Comparison of ENCODE assay signal across 17 cellular contexts in genomic region chr12:131574397-131574775, GRCh38.
A peak's percentile ranks its signal among the peaks of the same experiment; 100 is the strongest.
DNase-seq lines count a peak whose midpoint lies in the region; ATAC-seq and TF ChIP-seq lines count a peak whose summit lies in the region.
"Had no signal": no experiment of that assay in that cellular context is flagged by ENCODE, and none has a peak within 500 bp of the region (broad histone marks: within the 10 kb centered on the region; RNA-seq: fewer than 3 reads in every experiment).

No MANE protein-coding gene starts in this region.

- intact Hi-C loops in spleen (cut with DNase I; ENCODE audit: low total_unique reads), result no loop called here

- no peaks in the 10 kb centered on the region for H3K9me3 ChIP-seq in SK-N-SH
- H3K9me3 ChIP-seq in osteoblast (ENCODE audit: low read depth, low read length), result no peaks in the 10 kb centered on the region
- H3K9me3 ChIP-seq in spleen, result no peaks in the 10 kb centered on the region

- DNase-seq in SK-N-SH (peak; percentile 67), islet precursor cell (peak; percentile 55), osteoblast (ENCODE audit: insufficient read length, low spot score, missing footprints) (peak; percentile 15), spleen (no peak), SIG-M5 (lab: John Stamatoyannopoulos, UW) (no peak)
- DNase-seq: CD8-positive, alpha-beta T cell; COR-L47; DMS153; DMS79 treated with DMSO at 0.1 percent for 48 hours; EL; GOT3; HCEC 1CT; HFFc6 had no signal

- 19% methylated on average over 9 of the region's 10 CpGs for WGBS in SK-N-SH (ENCODE audit: low lambda C conversion rate)
- WGBS in spleen, 5 donors, result 53 to 68% (median 61%) methylated on average over 8 to 10 of the region's 10 CpGs

- H3K4me2 ChIP-seq in SK-N-SH, result no peak overlapping the region
- no peak overlapping the region for H3K4me2 ChIP-seq in osteoblast (ENCODE audit: insufficient read depth, low read length)

- H3K79me2 ChIP-seq in SK-N-SH (ENCODE audit: insufficient read depth) (no peaks in the 10 kb centered on the region), osteoblast (ENCODE audit: insufficient read depth, low read length) (no peaks in the 10 kb centered on the region)

- POLR2A ChIA-PET in SK-N-SH (lab: Yijun Ruan, JAX), result no interaction called here

- ATAC-seq in SK-N-SH treated with all-trans-retinoic acid at 6 μM for 48 hours (no peak), HG03378 (IDR thresholded peaks at IDR 0.05; ENCODE audit: unreplicated experiment) (no peak), GM18505 (IDR thresholded peaks at IDR 0.05; ENCODE audit: unreplicated experiment) (no peak)
- ATAC-seq: CD8-positive, alpha-beta T cell had no signal

- TF ChIP-seq CTCF in SK-N-SH (IDR thresholded peaks at IDR 0.05) (no peak), osteoblast (IDR thresholded peaks at IDR 0.05; ENCODE audit: extremely low read depth, low read depth, low read length) (no peak), spleen (IDR thresholded peaks at IDR 0.05 in 8 of 11, conservative IDR thresholded peaks at IDR 0.05 in 3 of 11) (no peak)

- no peak overlapping the region for H3K27ac ChIP-seq in SK-N-SH (ENCODE audit: low read depth in 2 of 2, low read length in 1 of 2)
- no peak overlapping the region for H3K27ac ChIP-seq in osteoblast (ENCODE audit: low read depth, low read length)
- H3K27ac ChIP-seq in spleen, result no peak overlapping the region
- H3K27ac ChIP-seq: 22Rv1 had no signal

- no peak for TF ChIP-seq EP300 in SK-N-SH (IDR thresholded peaks at IDR 0.05; ENCODE audit: borderline replicate concordance in 1 of 2, low read depth in 1 of 2, low read length in 1 of 2)

- no peaks in the 10 kb centered on the region for H3F3A ChIP-seq in SK-N-SH (replicated peaks; ENCODE audit: insufficient read depth)

- H3K4me1 ChIP-seq in SK-N-SH (ENCODE audit: control insufficient read depth in 1 of 2, insufficient read depth in 2 of 2, low read depth in 1 of 2, low read length in 1 of 2) (peaks cover 0 to 37% of the 10 kb centered on the region in 2 experiments; a peak in 1 of 4 replicates), osteoblast (ENCODE audit: insufficient read depth, low read length) (no peaks in the 10 kb centered on the region), spleen (no peaks in the 10 kb centered on the region)

- H3K9me2 ChIP-seq in SK-N-SH, result no peaks in the 10 kb centered on the region

- H3K4me3 ChIP-seq in SK-N-SH (ENCODE audit: low read depth in 2 of 2, low read length in 1 of 2), result no peak overlapping the region
- H3K4me3 ChIP-seq in osteoblast (ENCODE audit: insufficient read depth, low read length), result no peak overlapping the region
- H3K4me3 ChIP-seq in spleen, result no peak overlapping the region

- no peak for TF ChIP-seq RAD21 in SK-N-SH (IDR thresholded peaks at IDR 0.05; ENCODE audit: low read length)

- H2AFZ ChIP-seq in SK-N-SH (ENCODE audit: low read depth) (no peak overlapping the region), osteoblast (ENCODE audit: low read length) (no peak overlapping the region)

- H3K36me3 ChIP-seq in SK-N-SH (replicated peaks in 1 of 2; ENCODE audit: control insufficient read depth in 1 of 2, insufficient read depth in 2 of 2, low read length in 1 of 2), result no peaks in the 10 kb centered on the region
- no peaks in the 10 kb centered on the region for H3K36me3 ChIP-seq in osteoblast (ENCODE audit: insufficient read depth, low read length)
- H3K36me3 ChIP-seq in spleen, result no peaks in the 10 kb centered on the region

- H3K9ac ChIP-seq in SK-N-SH, result no peak overlapping the region

- CTCF ChIA-PET in SK-N-SH (lab: Yijun Ruan, JAX), result interaction anchor here (0.9 to 1.1 kb wide), 2 partner anchors 13 to 443 kb away, joined by 3 to 4 read pairs; no protein-coding TSS in a partner anchor

- no peak for TF ChIP-seq POLR2A in spleen (IDR thresholded peaks at IDR 0.05)
- TF ChIP-seq POLR2A in GM18505 (IDR thresholded peaks at IDR 0.05; ENCODE audit: borderline replicate concordance, extremely low read depth, insufficient read depth, insufficient read length), result no peak

- H3K27me3 ChIP-seq in SK-N-SH (ENCODE audit: insufficient read depth), result no peaks in the 10 kb centered on the region
- no peaks in the 10 kb centered on the region for H3K27me3 ChIP-seq in osteoblast (ENCODE audit: insufficient read depth, low read length)
- peaks cover 0 to 75% (median 0%) of the 10 kb centered on the region in 7 donors for H3K27me3 ChIP-seq in spleen (replicated peaks in 1 of 7)

- H4K20me1 ChIP-seq in SK-N-SH (ENCODE audit: insufficient read depth), result no peaks in the 10 kb centered on the region
- H4K20me1 ChIP-seq in osteoblast (ENCODE audit: insufficient read depth, low read length), result no peaks in the 10 kb centered on the region

TF ChIP-seq in SK-N-SH, 30 proteins besides CTCF, POLR2A, EP300 and RAD21 (continues in another document):
- TF ChIP-seq TEAD4 (IDR thresholded peaks at IDR 0.05; ENCODE audit: borderline replicate concordance, insufficient read depth), result no peak
- no peak for TF ChIP-seq RCOR1 (IDR thresholded peaks at IDR 0.05; ENCODE audit: low read length)
- TF ChIP-seq YY1 (IDR thresholded peaks at IDR 0.05; ENCODE audit: low read depth), result no peak
- TF ChIP-seq, protein P1, sequence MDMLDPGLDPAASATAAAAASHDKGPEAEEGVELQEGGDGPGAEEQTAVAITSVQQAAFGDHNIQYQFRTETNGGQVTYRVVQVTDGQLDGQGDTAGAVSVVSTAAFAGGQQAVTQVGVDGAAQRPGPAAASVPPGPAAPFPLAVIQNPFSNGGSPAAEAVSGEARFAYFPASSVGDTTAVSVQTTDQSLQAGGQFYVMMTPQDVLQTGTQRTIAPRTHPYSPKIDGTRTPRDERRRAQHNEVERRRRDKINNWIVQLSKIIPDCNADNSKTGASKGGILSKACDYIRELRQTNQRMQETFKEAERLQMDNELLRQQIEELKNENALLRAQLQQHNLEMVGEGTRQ (IDR thresholded peaks at IDR 0.05; ENCODE audit: borderline replicate concordance, low read depth, low read length), result no peak
- TF ChIP-seq MXI1 (IDR thresholded peaks at IDR 0.05; ENCODE audit: low read depth, low read length), result no peak
- no peak for TF ChIP-seq TCF12 (IDR thresholded peaks at IDR 0.05)
- TF ChIP-seq SIN3A (IDR thresholded peaks at IDR 0.05; ENCODE audit: borderline replicate concordance, low read depth, low read length), result no peak
- TF ChIP-seq GATA2 (CRISPR knock-in tag; IDR thresholded peaks at IDR 0.05), result no peak
- TF ChIP-seq ZBTB33 (IDR thresholded peaks at IDR 0.05; ENCODE audit: borderline replicate concordance, low read depth), result no peak
- TF ChIP-seq NFIC (IDR thresholded peaks at IDR 0.05; ENCODE audit: borderline replicate concordance), result no peak

TF ChIP-seq in SK-N-SH treated with all-trans-retinoic acid at 6 μM for 48 hours, 23 proteins besides CTCF, POLR2A, EP300 and RAD21:
- TF ChIP-seq CSDC2 (CRISPR knock-in tag; IDR thresholded peaks at IDR 0.05) (no peak), GLIS3 (CRISPR knock-in tag; IDR thresholded peaks at IDR 0.05) (no peak), ZC3H10 (CRISPR knock-in tag; IDR thresholded peaks at IDR 0.05) (no peak), ZFP30 (CRISPR knock-in tag; IDR thresholded peaks at IDR 0.05) (no peak), ZNF565 (CRISPR knock-in tag; conservative IDR thresholded peaks at IDR 0.05; ENCODE audit: low read depth) (no peak), ESRRG (CRISPR knock-in tag; IDR thresholded peaks at IDR 0.05) (no peak), OSR1 (CRISPR knock-in tag; IDR thresholded peaks at IDR 0.05) (no peak), PPARA (CRISPR knock-in tag; IDR thresholded peaks at IDR 0.05; ENCODE audit: borderline replicate concordance) (no peak), RARB (CRISPR knock-in tag; IDR thresholded peaks at IDR 0.05) (no peak), TCF4 (CRISPR knock-in tag; IDR thresholded peaks at IDR 0.05; ENCODE audit: borderline replicate concordance) (no peak), POU6F1 (CRISPR knock-in tag; IDR thresholded peaks at IDR 0.05; ENCODE audit: borderline replicate concordance, low read depth) (no peak)
- TF ChIP-seq, protein P2, sequence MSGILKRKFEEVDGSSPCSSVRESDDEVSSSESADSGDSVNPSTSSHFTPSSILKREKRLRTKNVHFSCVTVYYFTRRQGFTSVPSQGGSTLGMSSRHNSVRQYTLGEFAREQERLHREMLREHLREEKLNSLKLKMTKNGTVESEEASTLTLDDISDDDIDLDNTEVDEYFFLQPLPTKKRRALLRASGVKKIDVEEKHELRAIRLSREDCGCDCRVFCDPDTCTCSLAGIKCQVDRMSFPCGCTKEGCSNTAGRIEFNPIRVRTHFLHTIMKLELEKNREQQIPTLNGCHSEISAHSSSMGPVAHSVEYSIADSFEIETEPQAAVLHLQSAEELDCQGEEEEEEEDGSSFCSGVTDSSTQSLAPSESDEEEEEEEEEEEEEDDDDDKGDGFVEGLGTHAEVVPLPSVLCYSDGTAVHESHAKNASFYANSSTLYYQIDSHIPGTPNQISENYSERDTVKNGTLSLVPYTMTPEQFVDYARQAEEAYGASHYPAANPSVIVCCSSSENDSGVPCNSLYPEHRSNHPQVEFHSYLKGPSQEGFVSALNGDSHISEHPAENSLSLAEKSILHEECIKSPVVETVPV (CRISPR knock-in tag; IDR thresholded peaks at IDR 0.05), result no peak

Comparison
In these comparisons a context has a peak if more than half of its experiments do, and no peak if none do; other contexts are left out.
1. DNase-seq: peak in SK-N-SH (single experiment), islet precursor cell (single experiment) and osteoblast (single experiment); none in spleen (single experiment) and SIG-M5 (single experiment).